ENCODE assay signal across 11 cellular contexts in genomic region chr4:52864816-52865215, GRCh38. TPM values are rescaled to one million over a fixed set of nuclear protein-coding genes. Genes with fewer than 3 reads are reported as not detected.
DNase-seq lines count a peak whose midpoint lies in the region; ATAC-seq and TF ChIP-seq lines count a peak whose summit lies in the region.
"Had no signal": no experiment of that assay in that cellular context is flagged by ENCODE, and none has a peak within 500 bp of the region (broad histone marks: within the 10 kb centered on the region; RNA-seq: fewer than 3 reads in every experiment).

No MANE protein-coding gene starts in this region.

- in situ Hi-C loops in GM23248 (cut with MboI) = no loop called here

- H3K27ac ChIP-seq in HUES6 (ENCODE audit: low read depth, low read length) (no peak overlapping the region), ectodermal cell (ENCODE audit: insufficient read depth, low read depth, low read length, poor library complexity, severe bottlenecking) (no peak overlapping the region), GM23248 (no peak overlapping the region)

- H3K4me1 ChIP-seq in HUES6 (ENCODE audit: control insufficient read depth, insufficient read depth, low read length) = peaks cover 64% of the 10 kb centered on the region
- peaks cover 23% of the 10 kb centered on the region for H3K4me1 ChIP-seq in ectodermal cell (ENCODE audit: control insufficient read depth, insufficient read depth, low read length)
- no peaks in the 10 kb centered on the region for H3K4me1 ChIP-seq in GM23248 (ENCODE audit: insufficient read depth)

- DNase-seq in NCI-H345 (lab: John Stamatoyannopoulos, UW) (peak; percentile 97), retinal pigment epithelial cell (ENCODE audit: low read depth) (no peak), SIG-M5 (lab: John Stamatoyannopoulos, UW) (no peak), GM23248 (no peak)
- DNase-seq: activated CD8-positive, alpha-beta T cell treated with anti-CD3 and anti-CD28 coated beads for 36 hours; activated naive CD8-positive, alpha-beta T cell treated with anti-CD3 and anti-CD28 coated beads for 36 hours; islet precursor cell; NK-92 treated with Interleukin-12 subunit alpha and Interleukin-12 subunit beta, amount 100 ng/mL, for 24 hours had no signal

- no peaks in the 10 kb centered on the region for H4K20me1 ChIP-seq in GM23248 (ENCODE audit: insufficient read depth)

- 96% methylated on average over 4 of the region's 4 CpGs for WGBS in ectodermal cell, 2 experiments
- 75 to 77% methylated on average over 4 of the region's 4 CpGs for WGBS in GM23248 (ENCODE audit: low coverage in 1 of 2, low lambda C conversion rate in 2 of 2, missing lambda C conversion rate in 2 of 2), 2 experiments

- H3K9ac ChIP-seq in HUES6 (ENCODE audit: low read length) = no peak overlapping the region
- no peak overlapping the region for H3K9ac ChIP-seq in GM23248

- no peak for TF ChIP-seq CTCF in retinal pigment epithelial cell (conservative IDR thresholded peaks at IDR 0.05; ENCODE audit: low read depth, low read length)

- H3K79me2 ChIP-seq in GM23248 (ENCODE audit: insufficient read depth) = no peaks in the 10 kb centered on the region

- H3K36me3 ChIP-seq in HUES6 (ENCODE audit: control insufficient read depth, insufficient read depth, low read length) = peaks cover 49% of the 10 kb centered on the region
- H3K36me3 ChIP-seq in ectodermal cell (ENCODE audit: control insufficient read depth, insufficient read depth, low read length) = peaks cover 19% of the 10 kb centered on the region
- no peaks in the 10 kb centered on the region for H3K36me3 ChIP-seq in GM23248 (ENCODE audit: low read depth)

- no peaks in the 10 kb centered on the region for H3K9me2 ChIP-seq in GM23248 (ENCODE audit: insufficient read depth)

- H3K4me3 ChIP-seq in HUES6 (ENCODE audit: low read depth, low read length) (peak overlapping the region; percentile 94; the same call in 1 of the 2 replicates), ectodermal cell (ENCODE audit: insufficient read depth, low read depth, low read length) (peak overlapping the region; percentile 16), retinal pigment epithelial cell (ENCODE audit: low read length) (peak overlapping the region; percentile 75), GM23248 (no peak overlapping the region)

- H3K9me3 ChIP-seq in HUES6 (ENCODE audit: control insufficient read depth, insufficient read depth, low read depth, low read length) (no peaks in the 10 kb centered on the region), ectodermal cell (ENCODE audit: control insufficient read depth, low read length) (no peaks in the 10 kb centered on the region), GM23248 (ENCODE audit: low read depth) (no peaks in the 10 kb centered on the region)

- H3K27me3 ChIP-seq in HUES6 (ENCODE audit: control insufficient read depth, insufficient read depth, low read length) (no peaks in the 10 kb centered on the region), ectodermal cell (ENCODE audit: control insufficient read depth, insufficient read depth, low read length, poor library complexity, severe bottlenecking) (peaks cover 4% of the 10 kb centered on the region), GM23248 (replicated peaks; ENCODE audit: insufficient read depth) (no peaks in the 10 kb centered on the region)

- ATAC-seq in GM18520 (IDR thresholded peaks at IDR 0.05; ENCODE audit: unreplicated experiment) = no peak
- ATAC-seq: activated CD8-positive, alpha-beta T cell treated with anti-CD3 and anti-CD28 coated beads for 36 hours had no signal

- no peak overlapping the region for H3K4me2 ChIP-seq in GM23248 (ENCODE audit: unreplicated experiment)

- 0 out of 2 replicates have a peak, but pooled peaks cover 9% of the 10 kb centered on the region for H3F3A ChIP-seq in GM23248 (ENCODE audit: insufficient read depth)

- no peak overlapping the region for H2AFZ ChIP-seq in GM23248

RNA-seq across cellular contexts. Expression of gene RASL11B, which starts 2.7 kb away (rescaled TPM):
- 42.9 TPM for polyA plus RNA-seq in ectodermal cell (2013, experiment 1 of 4)
- polyA plus RNA-seq in ectodermal cell (2013, experiment 2 of 4) = 36.9 TPM
- 50.5 TPM for polyA plus RNA-seq in ectodermal cell (2013, experiment 3 of 4)
- 54.0 TPM for polyA plus RNA-seq in ectodermal cell (2013, experiment 4 of 4)
- total RNA-seq in GM23248 (2014; rRNA removed; shearing (Covaris generic)) = not detected in 2 replicates
- polyA plus RNA-seq in GM23248 (2016; fragmentation: Nextera tagmentation; extraction: Ambion mirVana) = 0.11 and 0.46 TPM in 2 replicates
